21 cellular contexts compared by ENCODE assay signal in the genomic region with DNA sequence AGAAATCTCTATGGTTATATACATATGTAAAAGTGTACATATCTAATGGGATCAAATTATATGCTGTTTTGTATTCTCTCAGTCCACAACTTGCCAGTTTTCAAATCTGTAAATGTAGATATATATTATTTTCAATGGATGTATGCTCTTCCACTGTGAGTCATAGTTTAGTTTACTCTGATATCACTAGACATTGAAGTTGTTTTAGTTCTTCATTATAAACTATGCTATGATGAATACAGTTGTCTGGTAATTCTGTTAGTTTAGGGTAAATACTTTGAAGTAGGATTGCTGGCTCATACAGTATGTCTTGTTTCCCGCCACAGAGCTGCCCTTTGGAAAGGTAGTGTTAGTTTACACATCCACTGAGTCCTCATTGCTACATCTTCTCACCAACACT. TPM values are rescaled to one million over a fixed set of nuclear protein-coding genes. Genes with fewer than 3 reads are reported as not detected.
DNase-seq lines count a peak whose midpoint lies in the region; ATAC-seq, FAIRE-seq and TF ChIP-seq lines count a peak whose summit lies in the region.
"Had no signal": no experiment of that assay in that cellular context is flagged by ENCODE, and none has a peak within 500 bp of the region (broad histone marks: within the 10 kb centered on the region; RNA-seq: fewer than 3 reads in every experiment).

No MANE protein-coding gene starts in this region.

- no peak for TF ChIP-seq POLR2A in IMR-90 (IDR thresholded peaks at IDR 0.05; ENCODE audit: low read depth, low read length)
- TF ChIP-seq POLR2A in GM12891 (IDR thresholded peaks at IDR 0.05; ENCODE audit: low read depth, low read length): no peak

- H3K9ac ChIP-seq in IMR-90 (ENCODE audit: low read depth, low read length): no peak overlapping the region
- H3K9ac ChIP-seq: GM23248 had no signal

- POLR2A ChIA-PET in IMR-90 (lab: Charles Lee; ENCODE audit: unreplicated experiment) (no interaction called here), Panc1 (lab: Charles Lee) (no interaction called here)

- CTCF ChIA-PET in IMR-90 (lab: Yijun Ruan, JAX) (no interaction called here), Panc1 (lab: Charles Lee) (no interaction called here)

- H3K14ac ChIP-seq in IMR-90 (replicated peaks; ENCODE audit: low read depth, low read length): no peak overlapping the region

- DNase-seq in IMR-90 (peak; percentile 28), Panc1 (ENCODE audit: low read depth, low spot score) (no peak), urothelium cell line (ENCODE audit: low spot score) (no peak), kidney tubule cell (ENCODE audit: low spot score) (no peak), GM12891 (ENCODE audit: insufficient read length, low spot score) (no peak)
- no peak for DNase-seq in T-helper 2 cell treated with Interferon-gamma antibody and Interleukin-4, amounts not matched to agents 5 μg/mL and 100 μg/mL, for 36 hours (ENCODE audit: low spot score)
- DNase-seq: C1 segment of cervical spinal cord; Calu3; CD4-positive, alpha-beta memory T cell; COR-L47; DMS79; EL; GDM1; GM23248; H7; HCEC 1CT had no signal

- H2AK9ac ChIP-seq in IMR-90 (replicated peaks; ENCODE audit: low read depth, low read length, poor library complexity): no peak overlapping the region

- H2AK5ac ChIP-seq in IMR-90 (ENCODE audit: low read depth, low read length): no peak overlapping the region

- no TSS peak for BruUV-seq in IMR-90 (replicated peaks; lab: Mats Ljungman, UMichigan)
- no TSS peak for BruUV-seq in Panc1 (replicated peaks; lab: Mats Ljungman, UMichigan)

- no peak overlapping the region for H4K91ac ChIP-seq in IMR-90 (ENCODE audit: insufficient read depth, low read depth, low read length)

- H3K4me1 ChIP-seq in IMR-90 (ENCODE audit: control insufficient read depth, insufficient read depth, low read length) (no peaks in the 10 kb centered on the region), Panc1 (ENCODE audit: control insufficient read depth, insufficient read depth, low read length) (peaks cover 1% of the 10 kb centered on the region; the same call in 1 of the 2 replicates)

- no peaks in the 10 kb centered on the region for H3K36me3 Mint-ChIP-seq in T-helper 2 cell treated with Interferon-gamma antibody and Interleukin-4, amounts not matched to agents 5 μg/mL and 100 μg/mL, for 36 hours (ENCODE audit: low read depth)
- H3K36me3 Mint-ChIP-seq: CD4-positive, alpha-beta memory T cell had no signal

- no peaks in the 10 kb centered on the region for H3K79me1 ChIP-seq in IMR-90 (ENCODE audit: low read depth in 1 of 2, low read length in 2 of 2)

- H2BK15ac ChIP-seq in IMR-90 (ENCODE audit: low read depth, low read length): no peak overlapping the region

- no peaks in the 10 kb centered on the region for H4K20me1 ChIP-seq in IMR-90 (ENCODE audit: insufficient read depth, low read length)

- in situ Hi-C loops in IMR-90 (cut with MboI; ENCODE audit: low sequenced_read_pairs) (no loop called here), Panc1 (cut with HindIII; ENCODE audit: low pct_unique_long_range_greater_than_20kb, low sequenced_read_pairs) (no loop called here)

- intact Hi-C loops in IMR-90 (cut with micrococcal nuclease) (no loop called here), Panc1 (cut with micrococcal nuclease; ENCODE audit: unreplicated experiment) (no loop called here)

- TF ChIP-seq CTCF in IMR-90 (conservative IDR thresholded peaks at IDR 0.05; ENCODE audit: low read depth, low read length): no peak
- TF ChIP-seq CTCF in Panc1 (IDR thresholded peaks at IDR 0.05): no peak

- H3K36me3 ChIP-seq in IMR-90 (ENCODE audit: control insufficient read depth, insufficient read depth, low read length) (no peaks in the 10 kb centered on the region; the same call in 1 of the 2 replicates), Panc1 (ENCODE audit: control insufficient read depth, insufficient read depth, low read length) (no peaks in the 10 kb centered on the region)

- H4K5ac ChIP-seq in IMR-90 (ENCODE audit: low read depth, low read length): no peak overlapping the region

- no peak overlapping the region for H2AFZ ChIP-seq in IMR-90 (replicated peaks; ENCODE audit: low read length, poor library complexity)
- H2AFZ ChIP-seq: GM23248 had no signal

- FAIRE-seq in islet of Langerhans (lab: Jason Lieb, UNC): peak; percentile 91
- peak; percentile 87 for FAIRE-seq in urothelium cell line (lab: Jason Lieb, UNC)
- FAIRE-seq in GM12891 (lab: Jason Lieb, UNC): no peak
- FAIRE-seq: GM12878, GM18507, H1 had no signal

- H3K27ac ChIP-seq in IMR-90 (ENCODE audit: insufficient read depth, low read length): no peak overlapping the region
- H3K27ac ChIP-seq in Panc1 (ENCODE audit: low read length): no peak overlapping the region
- H3K27ac ChIP-seq: GM23248 had no signal

- no peaks in the 10 kb centered on the region for H3K4me1 Mint-ChIP-seq in T-helper 2 cell treated with Interferon-gamma antibody and Interleukin-4, amounts not matched to agents 5 μg/mL and 100 μg/mL, for 36 hours (ENCODE audit: low read depth)

- TF ChIP-seq RAD21 in IMR-90 (IDR thresholded peaks at IDR 0.05; ENCODE audit: low read length): no peak

- no peak overlapping the region for H2BK5ac ChIP-seq in IMR-90 (ENCODE audit: low read depth, low read length, poor library complexity, severe bottlenecking)

- H3K27me3 Mint-ChIP-seq in T-helper 2 cell treated with Interferon-gamma antibody and Interleukin-4, amounts not matched to agents 5 μg/mL and 100 μg/mL, for 36 hours (ENCODE audit: low read depth): peaks cover 4% of the 10 kb centered on the region

- H3K4me3 ChIP-seq in IMR-90 (ENCODE audit: insufficient read depth, low read depth, low read length): no peak overlapping the region
- H3K4me3 ChIP-seq in Panc1 (ENCODE audit: low read depth in 2 of 2, low read length in 2 of 2): no peak overlapping the region
- H3K4me3 ChIP-seq: GM12878, GM23248 had no signal

- H4K8ac ChIP-seq in IMR-90 (ENCODE audit: low read depth in 2 of 2, low read length in 2 of 2): no peak overlapping the region

- no peak overlapping the region for H3K56ac ChIP-seq in IMR-90 (ENCODE audit: extremely low read depth, insufficient read depth, low read length)

- dilution Hi-C loops in IMR-90 (cut with HindIII; ENCODE audit: low sequenced_read_pairs, unreplicated experiment): no loop called here

- H3K23ac ChIP-seq in IMR-90 (ENCODE audit: low read depth, low read length): no peak overlapping the region

- peak; percentile 73 for ATAC-seq in IMR-90 (ENCODE audit: low read depth)
- peak; percentile 17; the same call in 1 of the 2 replicates for ATAC-seq in Panc1
- ATAC-seq in GM21717 (IDR thresholded peaks at IDR 0.05; ENCODE audit: unreplicated experiment): no peak
- ATAC-seq: GM12878 had no signal

- H2BK120ac ChIP-seq in IMR-90 (ENCODE audit: low read depth, low read length): no peak overlapping the region

- no peak overlapping the region for H2BK20ac ChIP-seq in IMR-90 (ENCODE audit: low read depth, low read length)

- H3K27me3 ChIP-seq in IMR-90 (ENCODE audit: control insufficient read depth, insufficient read depth, low read length) (no peaks in the 10 kb centered on the region), Panc1 (ENCODE audit: control insufficient read depth, insufficient read depth, low read length) (no peaks in the 10 kb centered on the region)

- no peak overlapping the region for H3K18ac ChIP-seq in IMR-90 (ENCODE audit: low read depth, low read length)

- no peaks in the 10 kb centered on the region for H3K9me1 ChIP-seq in IMR-90 (ENCODE audit: insufficient read depth, low read length)

- H3K9me3 Mint-ChIP-seq in T-helper 2 cell treated with Interferon-gamma antibody and Interleukin-4, amounts not matched to agents 5 μg/mL and 100 μg/mL, for 36 hours: no peaks in the 10 kb centered on the region

- no peak overlapping the region for H3K27ac Mint-ChIP-seq in T-helper 2 cell treated with Interferon-gamma antibody and Interleukin-4, amounts not matched to agents 5 μg/mL and 100 μg/mL, for 36 hours

- H3K9me3 ChIP-seq in IMR-90 (ENCODE audit: control insufficient read depth, insufficient read depth, low read length): no peaks in the 10 kb centered on the region
- H3K9me3 ChIP-seq in Panc1 (ENCODE audit: control insufficient read depth, insufficient read depth, low read depth, low read length): no peaks in the 10 kb centered on the region

- H3K4me2 ChIP-seq in IMR-90 (ENCODE audit: low read depth, low read length): no peak overlapping the region

- WGBS in IMR-90 (ENCODE audit: extremely low coverage in 2 of 2, insufficient read length in 1 of 2), 2 experiments: no CpG with 5 or more reads among the region's 1 CpG

- H3K4ac ChIP-seq in IMR-90 (ENCODE audit: low read depth, low read length): no peak overlapping the region

- no peak overlapping the region for H3K4me3 Mint-ChIP-seq in T-helper 2 cell treated with Interferon-gamma antibody and Interleukin-4, amounts not matched to agents 5 μg/mL and 100 μg/mL, for 36 hours

TF ChIP-seq in IMR-90, 13 proteins besides CTCF, POLR2A, EP300 and RAD21 (continues in another document):
- TF ChIP-seq FOS (IDR thresholded peaks at IDR 0.05; ENCODE audit: low read depth, low read length) (no peak), NFE2L2 (IDR thresholded peaks at IDR 0.05; ENCODE audit: low read depth, low read length) (no peak), SMC3 (IDR thresholded peaks at IDR 0.05; ENCODE audit: low read depth, low read length) (no peak), CEBPB (IDR thresholded peaks at IDR 0.05; ENCODE audit: low read depth, low read length) (no peak), RFX5 (IDR thresholded peaks at IDR 0.05; ENCODE audit: low read depth, low read length) (no peak)

TF ChIP-seq in GM12891, 5 proteins besides CTCF, POLR2A, EP300 and RAD21:
- no peak for TF ChIP-seq PAX5 (IDR thresholded peaks at IDR 0.05; ENCODE audit: insufficient read depth, low read length, severe bottlenecking)
- TF ChIP-seq POU2F2 (IDR thresholded peaks at IDR 0.05; ENCODE audit: low read depth, low read length): no peak
- no peak for TF ChIP-seq SPI1 (IDR thresholded peaks at IDR 0.05; ENCODE audit: low read depth, low read length)
- TF ChIP-seq TAF1 (IDR thresholded peaks at IDR 0.05; ENCODE audit: low read depth, low read length): no peak
- TF ChIP-seq POLR2AphosphoS5 (IDR thresholded peaks at IDR 0.05; ENCODE audit: low read depth, low read length): no peak
TF ChIP-seq in GM12891: peak in this region for 0.

RNA-seq across cellular contexts. Expression of a gene that starts 25.2 kb away (rescaled TPM):
- 1.1 and 1.6 TPM in 2 replicates for total RNA-seq in IMR-90 (2012; rRNA removed)
- polyA plus RNA-seq in IMR-90 (2012; rRNA removed): 1.3 and 1.5 TPM in 2 replicates
- polyA plus RNA-seq in IMR-90 (2012; cell fraction: cytosol; rRNA removed): 1.0 and 1.4 TPM in 2 replicates
- polyA plus RNA-seq in IMR-90 (2012; cell fraction: nucleus; rRNA removed; ENCODE audit: low replicate concordance): 3.7 and 4.4 TPM in 2 replicates
- 47.4 TPM for total RNA-seq in Panc1 (2021; ENCODE audit: unreplicated experiment)
- 67.8 TPM for polyA plus RNA-seq in Panc1 (2012; ENCODE audit: insufficient read length)
- 0.26 TPM for polyA plus RNA-seq in GM12891 (2012; ENCODE audit: low read depth, missing spikeins)
- total RNA-seq: GM23248 had no signal
- polyA plus RNA-seq: CD4-positive, alpha-beta memory T cell; GM23248 had no signal

Comparison
In these comparisons a context has a peak if more than half of its experiments do, and no peak if none do; other contexts are left out.
1. RNA of a gene that starts 25.2 kb away (total RNA-seq): 47.4 TPM in Panc1 (single experiment); 1.1 to 1.6 TPM in IMR-90; every median in the first group is over 10 times any median in the second.